Comparison of ENCODE assay signal across 19 cellular contexts in the genomic region with DNA sequence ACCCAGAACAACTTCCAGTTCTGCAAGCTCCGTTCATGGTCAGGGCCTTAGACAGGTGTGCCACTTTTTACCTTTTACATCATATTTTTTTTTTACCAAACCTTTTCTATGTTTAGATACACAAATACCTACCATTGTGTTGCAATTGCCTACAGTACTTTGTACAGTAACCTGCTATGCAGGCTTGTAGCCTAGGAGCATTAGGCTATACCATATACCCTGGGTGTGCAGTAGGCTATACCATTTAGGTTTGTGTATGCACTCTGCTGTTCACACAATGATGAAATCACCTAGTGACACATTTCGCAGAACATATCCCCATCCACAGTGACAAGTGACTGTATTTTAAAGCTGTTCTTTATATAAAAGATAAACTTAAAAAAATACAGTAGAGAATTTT. TPM values are rescaled to one million over a fixed set of nuclear protein-coding genes. Genes with fewer than 3 reads are reported as not detected.
DNase-seq lines count a peak whose midpoint lies in the region; ATAC-seq and TF ChIP-seq lines count a peak whose summit lies in the region.
"Had no signal": no experiment of that assay in that cellular context is flagged by ENCODE, and none has a peak within 500 bp of the region (broad histone marks: within the 10 kb centered on the region; RNA-seq: fewer than 3 reads in every experiment).

No MANE protein-coding gene starts in this region.

- TF ChIP-seq CTCF in PC-3 (conservative IDR thresholded peaks at IDR 0.05; ENCODE audit: low read depth, low read length) (no peak), epithelial cell of esophagus (IDR thresholded peaks at IDR 0.05; ENCODE audit: insufficient read depth, low read depth, low read length, missing control alignments) (no peak), transverse colon (IDR thresholded peaks at IDR 0.05) (no peak)

- intact Hi-C loops in activated CD4-positive, alpha-beta T cell treated with anti-CD3 and anti-CD28 coated beads, Interleukin-2, amount 10 ng/mL, durations not matched to agents 24 days and 14 days (cut with micrococcal nuclease), result no loop called here
- intact Hi-C loops in PC-3 (cut with micrococcal nuclease) (loop anchor here (2.0 to 10.0 kb wide), 2 partner anchors 102 to 136 kb away; no protein-coding TSS in a partner anchor), transverse colon (cut with DNase I; ENCODE audit: low total_unique reads) (no loop called here)

- 59 to 71% methylated on average over 2 of the region's 2 CpGs for WGBS in transverse colon (ENCODE audit: low coverage in 1 of 2), 2 donors

- peaks cover 3% of the 10 kb centered on the region; the same call in 1 of the 2 replicates for H3K36me3 ChIP-seq in PC-3 (ENCODE audit: low read depth, low read length)
- H3K36me3 ChIP-seq in transverse colon, result peaks cover 0 to 6% (median under 1%) of the 10 kb centered on the region in 4 donors

- no peak for TF ChIP-seq EP300 in transverse colon (IDR thresholded peaks at IDR 0.05; ENCODE audit: low read depth)

- H3K4me1 ChIP-seq in PC-3 (ENCODE audit: insufficient read depth, low read length) (peaks cover 17% of the 10 kb centered on the region), transverse colon (peaks cover 0 to 20% (median 5%) of the 10 kb centered on the region in 4 donors)

- in situ Hi-C loops in transverse colon (cut with MboI; ENCODE audit: low pct_ligation_motif_present in 1 of 4, low pct_unique_long_range_greater_than_20kb in 1 of 4, low sequenced_read_pairs in 3 of 4), result loop anchor here in 2 of 4 donors (10.0 to 25.0 kb wide), 2 partner anchors 299 to 302 kb away; no protein-coding TSS in a partner anchor

- no peaks in the 10 kb centered on the region for H4K20me1 ChIP-seq in PC-3 (ENCODE audit: low read length)

- no peak overlapping the region for H2AFZ ChIP-seq in PC-3 (ENCODE audit: low read length)

- H3F3A ChIP-seq in PC-3 (ENCODE audit: low read length, unreplicated experiment), result no peaks in the 10 kb centered on the region

- POLR2A ChIA-PET in PC-3 (lab: Charles Lee; ENCODE audit: unreplicated experiment), result no interaction called here

- ATAC-seq in PC-3, result no peak
- no peak for ATAC-seq in GM19395 (IDR thresholded peaks at IDR 0.05; ENCODE audit: unreplicated experiment)

- CTCF ChIA-PET in PC-3 (lab: Charles Lee), result no interaction called here

- H3K79me2 ChIP-seq in PC-3 (ENCODE audit: low read length), result no peaks in the 10 kb centered on the region

- H3K4me3 Mint-ChIP-seq in activated CD4-positive, alpha-beta T cell treated with anti-CD3 and anti-CD28 coated beads, Interleukin-2, amount 10 ng/mL, durations not matched to agents 24 days and 14 days, result no peak overlapping the region
- H3K4me3 Mint-ChIP-seq: B cell, CD14-positive monocyte had no signal

- DNase-seq in activated CD4-positive, alpha-beta T cell treated with anti-CD3 and anti-CD28 coated beads, Interleukin-2, amount 10 ng/mL, durations not matched to agents 24 days and 14 days, result peak; percentile 25
- DNase-seq in activated CD4-positive, alpha-beta T cell treated with anti-CD3 and anti-CD28 coated beads, Interleukin-2, amount 50 U/mL, for 48 hours, result no peak
- peak; percentile 29 for DNase-seq in PC-3
- DNase-seq in epithelial cell of esophagus (ENCODE audit: low read depth), result peak; percentile 67
- DNase-seq in transverse colon, result no peak
- no peak for DNase-seq in activated naive CD4-positive, alpha-beta T cell treated with Interleukin-2 at 50 U/mL for 16 hours
- no peak for DNase-seq in retina
- DNase-seq: DMS79, IMR-90, NCI-H1694, NCI-H2081, NCI-H2171 treated with DMSO at 0.1 percent for 48 hours, NCI-H526, Right ventricle myocardium superior, SW 1271 had no signal

- no TSS peak for BruUV-seq in PC-3 (replicated peaks; lab: Mats Ljungman, UMichigan)

- H3K4me1 Mint-ChIP-seq in activated CD4-positive, alpha-beta T cell treated with anti-CD3 and anti-CD28 coated beads, Interleukin-2, amount 10 ng/mL, durations not matched to agents 24 days and 14 days, result no peaks in the 10 kb centered on the region
- H3K4me1 Mint-ChIP-seq: B cell, CD14-positive monocyte had no signal

- TF ChIP-seq POLR2A in transverse colon (IDR thresholded peaks at IDR 0.05), result no peak

- H3K9ac ChIP-seq in PC-3 (ENCODE audit: low read length), result no peak overlapping the region

- H3K27ac Mint-ChIP-seq in activated CD4-positive, alpha-beta T cell treated with anti-CD3 and anti-CD28 coated beads, Interleukin-2, amount 10 ng/mL, durations not matched to agents 24 days and 14 days, result no peak overlapping the region
- H3K27ac Mint-ChIP-seq: B cell, CD14-positive monocyte had no signal

- H3K4me3 ChIP-seq in PC-3 (ENCODE audit: low read length) (no peak overlapping the region), epithelial cell of esophagus (ENCODE audit: low read length) (no peak overlapping the region), transverse colon (no peak overlapping the region)
- H3K4me3 ChIP-seq: SK-N-MC had no signal

- H3K27me3 ChIP-seq in PC-3 (ENCODE audit: low read length) (no peaks in the 10 kb centered on the region), transverse colon (no peaks in the 10 kb centered on the region)

- peaks cover 15% of the 10 kb centered on the region for H3K36me3 Mint-ChIP-seq in activated CD4-positive, alpha-beta T cell treated with anti-CD3 and anti-CD28 coated beads, Interleukin-2, amount 10 ng/mL, durations not matched to agents 24 days and 14 days (ENCODE audit: low read depth)

- H3K9me3 ChIP-seq in PC-3 (ENCODE audit: low read length) (no peaks in the 10 kb centered on the region), transverse colon (no peaks in the 10 kb centered on the region)

- H3K27ac ChIP-seq in PC-3 (ENCODE audit: low read length), result no peak overlapping the region
- peak overlapping the region in 3 of 4 donors; percentile 13 to 54 (median 43) for H3K27ac ChIP-seq in transverse colon
- H3K27ac ChIP-seq: SK-N-MC had no signal

- H3K4me2 ChIP-seq in PC-3 (ENCODE audit: low read length), result no peak overlapping the region

- no peaks in the 10 kb centered on the region for H3K9me2 ChIP-seq in PC-3 (replicated peaks; ENCODE audit: low read length)

- H3K9me3 Mint-ChIP-seq in activated CD4-positive, alpha-beta T cell treated with anti-CD3 and anti-CD28 coated beads, Interleukin-2, amount 10 ng/mL, durations not matched to agents 24 days and 14 days, result no peaks in the 10 kb centered on the region
- H3K9me3 Mint-ChIP-seq: CD14-positive monocyte had no signal

- no peaks in the 10 kb centered on the region for H3K27me3 Mint-ChIP-seq in activated CD4-positive, alpha-beta T cell treated with anti-CD3 and anti-CD28 coated beads, Interleukin-2, amount 10 ng/mL, durations not matched to agents 24 days and 14 days
- H3K27me3 Mint-ChIP-seq: B cell had no signal

RNA-seq across cellular contexts. Expression of gene APIP, which starts 29.6 kb away (rescaled TPM):
- total RNA-seq in activated CD4-positive, alpha-beta T cell treated with anti-CD3 and anti-CD28 coated beads, Interleukin-2, amount 10 ng/mL, durations not matched to agents 24 days and 14 days, result 26.8 and 29.6 TPM in 2 replicates
- total RNA-seq in PC-3 (2014; rRNA removed) (30.5 and 35.3 TPM in 2 replicates), transverse colon (10 to 100 TPM in 3 of 4 donors, 1 to 10 TPM in 1; 9.2 to 44.3 (median 14.6) TPM)

RNA-seq across cellular contexts. Expression of gene PDHX, which starts 29.8 kb away (rescaled TPM):
- 31.0 and 35.7 TPM in 2 replicates for total RNA-seq in activated CD4-positive, alpha-beta T cell treated with anti-CD3 and anti-CD28 coated beads, Interleukin-2, amount 10 ng/mL, durations not matched to agents 24 days and 14 days
- 20.3 and 22.7 TPM in 2 replicates for total RNA-seq in PC-3 (2014; rRNA removed)
- total RNA-seq in transverse colon, result 10 to 100 TPM; 26.7 to 37.0 (median 36.7) TPM

Comparison
In these comparisons a context has a peak if more than half of its experiments do, and no peak if none do; other contexts are left out.
1. DNase-seq: peak in activated CD4-positive, alpha-beta T cell treated with anti-CD3 and anti-CD28 coated beads, Interleukin-2, amount 10 ng/mL, durations not matched to agents 24 days and 14 days (single experiment), PC-3 (single experiment) and epithelial cell of esophagus (single experiment); none in activated CD4-positive, alpha-beta T cell treated with anti-CD3 and anti-CD28 coated beads, Interleukin-2, amount 50 U/mL, for 48 hours (0 of 2), transverse colon (single experiment), activated naive CD4-positive, alpha-beta T cell treated with Interleukin-2 at 50 U/mL for 16 hours (single experiment) and retina (single experiment).